26 cellular contexts compared by ENCODE assay signal in genomic region chr1:51512120-51512519, GRCh38. TPM values are rescaled to one million over a fixed set of nuclear protein-coding genes. Genes with fewer than 3 reads are reported as not detected.
DNase-seq lines count a peak whose midpoint lies in the region; ATAC-seq and TF ChIP-seq lines count a peak whose summit lies in the region.
"Had no signal": no experiment of that assay in that cellular context is flagged by ENCODE, and none has a peak within 500 bp of the region (broad histone marks: within the 10 kb centered on the region; RNA-seq: fewer than 3 reads in every experiment).

No MANE protein-coding gene starts in this region.

- H3K9me2 ChIP-seq in SU-DHL-6 (replicated peaks; ENCODE audit: insufficient read depth, low read length): no peaks in the 10 kb centered on the region

- no peaks in the 10 kb centered on the region for H3K9me3 ChIP-seq in SU-DHL-6 (ENCODE audit: insufficient read depth, low read length)
- no peaks in the 10 kb centered on the region for H3K9me3 ChIP-seq in spleen
- no peaks in the 10 kb centered on the region for H3K9me3 ChIP-seq in CD4-positive, alpha-beta memory T cell (ENCODE audit: control insufficient read depth in 1 of 2, low read length in 2 of 2)
- no peaks in the 10 kb centered on the region for H3K9me3 ChIP-seq in body of pancreas
- H3K9me3 ChIP-seq in colonic mucosa: no peaks in the 10 kb centered on the region
- H3K9me3 ChIP-seq: right lobe of liver, thyroid gland had no signal

- H3K79me2 ChIP-seq in SU-DHL-6 (ENCODE audit: insufficient read depth, low read length): peaks cover 96% of the 10 kb centered on the region

- no peaks in the 10 kb centered on the region for H3K36me3 ChIP-seq in SU-DHL-6 (ENCODE audit: low read length)
- H3K36me3 ChIP-seq in spleen: peaks cover 0 to 9% (median 0%) of the 10 kb centered on the region in 6 donors
- H3K36me3 ChIP-seq in CD4-positive, alpha-beta memory T cell (ENCODE audit: insufficient read depth, low read length): no peaks in the 10 kb centered on the region
- H3K36me3 ChIP-seq in body of pancreas (replicated peaks in 1 of 2; ENCODE audit: insufficient read depth in 1 of 2, low read depth in 2 of 2): no peaks in the 10 kb centered on the region
- H3K36me3 ChIP-seq in colonic mucosa: no peaks in the 10 kb centered on the region
- H3K36me3 ChIP-seq: neural progenitor cell, right lobe of liver, thyroid gland had no signal

- POLR2A ChIA-PET in CD4-positive, alpha-beta memory T cell (lab: Charles Lee; ENCODE audit: partially characterized antibody): no interaction called here

- peaks cover 52% of the 10 kb centered on the region for H3F3A ChIP-seq in SU-DHL-6 (ENCODE audit: insufficient read depth)

- no peaks in the 10 kb centered on the region for H3K9me3 Mint-ChIP-seq in activated CD8-positive, alpha-beta memory T cell treated with anti-CD3 and anti-CD28 coated beads, Interleukin-2, amount 10 ng/mL, durations not matched to agents 7 days and 5 days (ENCODE audit: low read depth)
- no peaks in the 10 kb centered on the region for H3K9me3 Mint-ChIP-seq in CD4-positive, alpha-beta memory T cell
- H3K9me3 Mint-ChIP-seq: activated naive CD4-positive, alpha-beta T cell treated with anti-CD3 and anti-CD28 coated beads, Interleukin-2, amount 10 ng/mL, durations not matched to agents 7 days and 5 days; activated T-cell treated with anti-CD3 and anti-CD28 coated beads, Interleukin-2, amount 50 U/mL, for 72 hours; endodermal cell; neural progenitor cell; stimulated activated naive CD8-positive, alpha-beta T cell treated with anti-CD3 and anti-CD28 coated beads, Interleukin-15, amount 100 ng/mL, for 72 hours; T-cell had no signal

- H3K9ac ChIP-seq in SU-DHL-6 (ENCODE audit: low read length) (peak overlapping the region; percentile 83; the same call in 1 of the 2 replicates), colonic mucosa (ENCODE audit: low read depth in 2 of 2, low read length in 2 of 2) (no peak overlapping the region)
- H3K9ac ChIP-seq: KMS-11, neural progenitor cell had no signal

- H3K27me3 Mint-ChIP-seq in activated CD8-positive, alpha-beta memory T cell treated with anti-CD3 and anti-CD28 coated beads, Interleukin-2, amount 10 ng/mL, durations not matched to agents 7 days and 5 days: no peaks in the 10 kb centered on the region
- no peaks in the 10 kb centered on the region for H3K27me3 Mint-ChIP-seq in CD4-positive, alpha-beta memory T cell
- H3K27me3 Mint-ChIP-seq: activated naive CD4-positive, alpha-beta T cell treated with anti-CD3 and anti-CD28 coated beads, Interleukin-2, amount 10 ng/mL, durations not matched to agents 7 days and 5 days; stimulated activated naive CD8-positive, alpha-beta T cell treated with anti-CD3 and anti-CD28 coated beads, Interleukin-15, amount 100 ng/mL, for 72 hours; T-cell had no signal

- H3K4me1 Mint-ChIP-seq in activated CD8-positive, alpha-beta memory T cell treated with anti-CD3 and anti-CD28 coated beads, Interleukin-2, amount 10 ng/mL, durations not matched to agents 7 days and 5 days: peaks cover 59% of the 10 kb centered on the region
- H3K4me1 Mint-ChIP-seq in CD4-positive, alpha-beta memory T cell: peaks cover 49 to 85% (median 63%) of the 10 kb centered on the region in 4 donors

- H3K27ac Mint-ChIP-seq in activated CD8-positive, alpha-beta memory T cell treated with anti-CD3 and anti-CD28 coated beads, Interleukin-2, amount 10 ng/mL, durations not matched to agents 7 days and 5 days: peak overlapping the region; percentile 2
- peak overlapping the region in 3 of 7 donors; percentile 3 to 57 (median 7) for H3K27ac Mint-ChIP-seq in CD4-positive, alpha-beta memory T cell
- H3K27ac Mint-ChIP-seq: activated naive CD4-positive, alpha-beta T cell treated with anti-CD3 and anti-CD28 coated beads, Interleukin-2, amount 10 ng/mL, durations not matched to agents 7 days and 5 days; activated T-cell treated with anti-CD3 and anti-CD28 coated beads, Interleukin-2, amount 50 U/mL, for 72 hours; endodermal cell; neural progenitor cell had no signal

- TF ChIP-seq CTCF in SU-DHL-6 (IDR thresholded peaks at IDR 0.05; ENCODE audit: insufficient read depth, low read length, poor library complexity, severe bottlenecking): no peak
- no peak for TF ChIP-seq CTCF in spleen (IDR thresholded peaks at IDR 0.05 in 8 of 11, conservative IDR thresholded peaks at IDR 0.05 in 3 of 11)
- TF ChIP-seq CTCF in body of pancreas (IDR thresholded peaks at IDR 0.05): no peak
- TF ChIP-seq CTCF in colonic mucosa (IDR thresholded peaks at IDR 0.05): no peak

- intact Hi-C loops in spleen (cut with DNase I; ENCODE audit: low total_unique reads): no loop called here
- intact Hi-C loops in CD4-positive, alpha-beta memory T cell (cut with micrococcal nuclease): no loop called here
- intact Hi-C loops in body of pancreas (cut with DNase I): no loop called here
- intact Hi-C loops in colonic mucosa (cut with DNase I): no loop called here

- ATAC-seq in activated CD8-positive, alpha-beta memory T cell treated with anti-CD3 and anti-CD28 coated beads, Interleukin-2, amount 10 ng/mL, durations not matched to agents 7 days and 5 days: no peak
- ATAC-seq in HG03280 (IDR thresholded peaks at IDR 0.05; ENCODE audit: unreplicated experiment): peak; percentile 40
- no peak for ATAC-seq in body of pancreas
- ATAC-seq: right lobe of liver; stimulated activated naive CD8-positive, alpha-beta T cell treated with anti-CD3 and anti-CD28 coated beads, Interleukin-15, amount 100 ng/mL, for 72 hours had no signal

- no peaks in the 10 kb centered on the region for H3K27me3 ChIP-seq in SU-DHL-6 (ENCODE audit: low read length)
- H3K27me3 ChIP-seq in spleen (replicated peaks in 1 of 7): no peaks in the 10 kb centered on the region
- H3K27me3 ChIP-seq in CD4-positive, alpha-beta memory T cell (ENCODE audit: insufficient read depth, low read length): no peaks in the 10 kb centered on the region
- no peaks in the 10 kb centered on the region for H3K27me3 ChIP-seq in body of pancreas
- H3K27me3 ChIP-seq in colonic mucosa: no peaks in the 10 kb centered on the region
- H3K27me3 ChIP-seq: neural progenitor cell, right lobe of liver, thyroid gland had no signal

- H4K20me1 ChIP-seq in SU-DHL-6 (ENCODE audit: low read depth, low read length): no peaks in the 10 kb centered on the region

- H3K4me1 ChIP-seq in spleen (peaks cover 38 to 100% (median 89%) of the 10 kb centered on the region in 6 donors), body of pancreas (peaks cover 71% of the 10 kb centered on the region), colonic mucosa (peaks cover 10% of the 10 kb centered on the region)
- peaks cover 92% of the 10 kb centered on the region for H3K4me1 ChIP-seq in CD4-positive, alpha-beta memory T cell (ENCODE audit: insufficient read depth, low read length)

- H3K27ac ChIP-seq in SU-DHL-6 (ENCODE audit: low read depth, low read length): peak overlapping the region; percentile 87
- peak overlapping the region in 6 of 8 donors; percentile 16 to 99 (median 96) for H3K27ac ChIP-seq in spleen
- H3K27ac ChIP-seq in CD4-positive, alpha-beta memory T cell (ENCODE audit: low read depth, low read length): no peak overlapping the region
- no peak overlapping the region for H3K27ac ChIP-seq in body of pancreas
- no peak overlapping the region for H3K27ac ChIP-seq in colonic mucosa
- H3K27ac ChIP-seq: KMS-11, neural progenitor cell, right lobe of liver, thyroid gland had no signal

- DNase-seq in activated CD8-positive, alpha-beta memory T cell treated with anti-CD3 and anti-CD28 coated beads, Interleukin-2, amount 10 ng/mL, durations not matched to agents 7 days and 5 days: no peak
- no peak for DNase-seq in activated CD8-positive, alpha-beta memory T cell treated with anti-CD3 and anti-CD28 coated beads for 24 hours
- DNase-seq in spleen (no peak), body of pancreas (no peak), colonic mucosa (no peak)
- DNase-seq in CD4-positive, alpha-beta memory T cell: no peak
- DNase-seq: activated CD4-positive, alpha-beta T cell treated with anti-CD3 and anti-CD28 coated beads for 1 hour; activated naive CD4-positive, alpha-beta T cell treated with anti-CD3 and anti-CD28 coated beads, Interleukin-2, amount 10 ng/mL, durations not matched to agents 7 days and 5 days; activated T-cell treated with anti-CD3 and anti-CD28 coated beads, Interleukin-2, amount 50 U/mL, for 72 hours; amygdala; cortex of kidney; endodermal cell; islet precursor cell; NCI-H1694; NCI-H2171 treated with DMSO at 0.1 percent for 48 hours; NCI-H524; posterior cingulate gyrus; right lobe of liver; stimulated activated naive CD8-positive, alpha-beta T cell treated with anti-CD3 and anti-CD28 coated beads, Interleukin-15, amount 100 ng/mL, for 72 hours; T-cell; thyroid gland had no signal

- no peak overlapping the region for H3K4me3 Mint-ChIP-seq in activated CD8-positive, alpha-beta memory T cell treated with anti-CD3 and anti-CD28 coated beads, Interleukin-2, amount 10 ng/mL, durations not matched to agents 7 days and 5 days
- H3K4me3 Mint-ChIP-seq in CD4-positive, alpha-beta memory T cell: peak overlapping the region in 4 of 8 donors; percentile 18 to 48 (median 24)
- H3K4me3 Mint-ChIP-seq: activated naive CD4-positive, alpha-beta T cell treated with anti-CD3 and anti-CD28 coated beads, Interleukin-2, amount 10 ng/mL, durations not matched to agents 7 days and 5 days; activated T-cell treated with anti-CD3 and anti-CD28 coated beads, Interleukin-2, amount 50 U/mL, for 72 hours; endodermal cell; neural progenitor cell; stimulated activated naive CD8-positive, alpha-beta T cell treated with anti-CD3 and anti-CD28 coated beads, Interleukin-15, amount 100 ng/mL, for 72 hours had no signal

- peak overlapping the region; percentile 33 for H3K4me3 ChIP-seq in SU-DHL-6 (ENCODE audit: insufficient read depth, low read length, poor library complexity, severe bottlenecking)
- no peak overlapping the region for H3K4me3 ChIP-seq in spleen
- H3K4me3 ChIP-seq in CD4-positive, alpha-beta memory T cell (ENCODE audit: low read length in 2 of 2): no peak overlapping the region
- no peak overlapping the region for H3K4me3 ChIP-seq in body of pancreas
- no peak overlapping the region for H3K4me3 ChIP-seq in colonic mucosa
- H3K4me3 ChIP-seq: lung, neural progenitor cell, right lobe of liver, thyroid gland had no signal

- H3K4me2 ChIP-seq in SU-DHL-6 (ENCODE audit: low read depth, low read length, poor library complexity, severe bottlenecking): peak overlapping the region; percentile 81
- H3K4me2 ChIP-seq: KMS-11, neural progenitor cell had no signal

- H2AFZ ChIP-seq in SU-DHL-6 (ENCODE audit: low read depth, low read length, severe bottlenecking): no peak overlapping the region
- H2AFZ ChIP-seq: neural progenitor cell had no signal

- TF ChIP-seq POLR2A in spleen (IDR thresholded peaks at IDR 0.05) (no peak), body of pancreas (IDR thresholded peaks at IDR 0.05) (no peak)

- CTCF ChIA-PET in activated CD8-positive, alpha-beta memory T cell treated with anti-CD3 and anti-CD28 coated beads, Interleukin-2, amount 10 ng/mL, durations not matched to agents 7 days and 5 days (lab: Charles Lee): interaction anchor here (0.7 kb wide), 1 partner anchor 319 kb away, joined by 6 read pairs; no protein-coding TSS in a partner anchor
- CTCF ChIA-PET in CD4-positive, alpha-beta memory T cell (lab: Charles Lee; ENCODE audit: partially characterized antibody): no interaction called here

- H3K36me3 Mint-ChIP-seq in activated CD8-positive, alpha-beta memory T cell treated with anti-CD3 and anti-CD28 coated beads, Interleukin-2, amount 10 ng/mL, durations not matched to agents 7 days and 5 days: peaks cover 10% of the 10 kb centered on the region
- H3K36me3 Mint-ChIP-seq in CD4-positive, alpha-beta memory T cell: peaks cover 0 to 7% of the 10 kb centered on the region in 2 donors
- H3K36me3 Mint-ChIP-seq: neural progenitor cell had no signal

RNA-seq across cellular contexts. Expression of gene EPS15, which starts 6.9 kb away (rescaled TPM):
- total RNA-seq in activated CD8-positive, alpha-beta memory T cell treated with anti-CD3 and anti-CD28 coated beads, Interleukin-2, amount 10 ng/mL, durations not matched to agents 7 days and 5 days: 10 to 100 TPM; 71.6 to 80.0 TPM
- total RNA-seq in spleen (100 to 1,000 TPM in 6 of 7 donors, 10 to 100 TPM in 1; 94.4 to 142 (median 132) TPM), body of pancreas (10 to 100 TPM; 37.4 to 46.8 TPM), colonic mucosa (10 to 100 TPM; 40.3 to 55.8 TPM)
- polyA plus RNA-seq in spleen: 10 to 100 TPM; 24.2 to 31.3 (median 26.3) TPM
- total RNA-seq in CD4-positive, alpha-beta memory T cell: 10 to 100 TPM; 91.5 to 92.3 TPM
- polyA plus RNA-seq in CD4-positive, alpha-beta memory T cell: 10 to 100 TPM; 39.2 to 63.7 TPM

Comparison
In these comparisons a context has a peak if more than half of its experiments do, and no peak if none do; other contexts are left out.
1. H3K27ac ChIP-seq: peak in SU-DHL-6 (single experiment) and spleen (6 of 8); none in CD4-positive, alpha-beta memory T cell (single experiment), body of pancreas (0 of 4) and colonic mucosa (single experiment).